In the genomic region with DNA sequence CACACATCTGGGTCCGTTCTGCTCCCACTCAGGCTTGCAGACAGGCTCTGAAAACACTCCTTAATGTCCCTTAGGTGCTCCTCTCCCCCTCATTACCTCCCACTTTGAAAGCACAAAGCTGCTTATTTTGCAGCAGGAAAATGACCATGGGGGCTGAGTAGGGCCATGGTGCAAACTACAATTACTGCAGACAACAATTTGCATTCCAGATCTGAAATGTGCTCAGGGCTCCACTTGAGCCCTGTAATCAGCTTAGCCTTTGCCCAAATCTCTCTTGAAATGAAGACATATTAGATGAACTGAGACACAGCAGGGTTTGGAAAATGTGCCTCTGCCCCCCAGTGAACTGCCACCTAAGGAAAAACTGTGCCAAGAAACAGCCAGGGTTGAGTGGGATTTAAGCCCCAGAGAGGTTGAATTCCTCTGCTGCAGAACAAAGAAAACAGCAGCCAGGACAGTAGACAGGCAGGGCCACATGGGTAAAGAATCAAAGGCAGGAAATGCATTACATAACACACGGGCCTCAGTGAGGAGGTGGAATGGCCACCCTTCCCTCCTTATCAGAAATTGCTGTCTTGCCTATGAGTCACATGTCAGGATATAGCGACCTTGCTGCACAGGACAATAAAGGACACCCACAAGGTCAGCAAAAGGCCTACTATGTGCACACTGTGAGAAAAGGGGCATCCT, we compare ENCODE assay signal across 1 cellular context.
TF ChIP-seq lines count a peak whose summit lies in the region.

No MANE protein-coding gene starts in this region.

TF ChIP-seq in HepG2, 621 proteins besides CTCF, POLR2A, EP300 and RAD21 (continued from another document and continues in another):
- TF ChIP-seq, protein P1, sequence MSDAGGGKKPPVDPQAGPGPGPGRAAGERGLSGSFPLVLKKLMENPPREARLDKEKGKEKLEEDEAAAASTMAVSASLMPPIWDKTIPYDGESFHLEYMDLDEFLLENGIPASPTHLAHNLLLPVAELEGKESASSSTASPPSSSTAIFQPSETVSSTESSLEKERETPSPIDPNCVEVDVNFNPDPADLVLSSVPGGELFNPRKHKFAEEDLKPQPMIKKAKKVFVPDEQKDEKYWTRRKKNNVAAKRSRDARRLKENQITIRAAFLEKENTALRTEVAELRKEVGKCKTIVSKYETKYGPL (CRISPR knock-in tag; IDR thresholded peaks at IDR 0.05) = peak; percentile 26; the same call in 1 of the 2 replicates
- TF ChIP-seq RFX1 (IDR thresholded peaks at IDR 0.05) (no peak), GATAD2A (CRISPR knock-in tag; IDR thresholded peaks at IDR 0.05) (0 out of 2 replicates have a peak, but pooled peaks have one; percentile 22), SOX6 (IDR thresholded peaks at IDR 0.05) (no peak), SOX6 (CRISPR knock-in tag; IDR thresholded peaks at IDR 0.05) (peak; percentile 67), SOX5 (CRISPR knock-in tag; IDR thresholded peaks at IDR 0.05; ENCODE audit: borderline replicate concordance) (peak; percentile 69; the same call in 1 of the 2 replicates), NFYC (CRISPR knock-in tag; IDR thresholded peaks at IDR 0.05) (no peak), ZMYM2 (CRISPR knock-in tag; IDR thresholded peaks at IDR 0.05) (peak; percentile 43; the same call in 1 of the 2 replicates), POLR2AphosphoS5 (IDR thresholded peaks at IDR 0.05; ENCODE audit: low read depth, low read length) (no peak), RARA (CRISPR knock-in tag; IDR thresholded peaks at IDR 0.05) (peak; percentile 40), RXRB (CRISPR knock-in tag; IDR thresholded peaks at IDR 0.05; ENCODE audit: borderline replicate concordance) (peak; percentile 36; the same call in 1 of the 2 replicates), RNF2 (conservative IDR thresholded peaks at IDR 0.05; ENCODE audit: low read depth) (no peak), ZNF644 (CRISPR knock-in tag; IDR thresholded peaks at IDR 0.05; ENCODE audit: low read depth) (peak; percentile 70), PAF1 (CRISPR knock-in tag; IDR thresholded peaks at IDR 0.05) (no peak), HDAC2 (CRISPR knock-in tag; IDR thresholded peaks at IDR 0.05) (0 out of 2 replicates have a peak, but pooled peaks have one; percentile 37), HNRNPUL1 (IDR thresholded peaks at IDR 0.05; ENCODE audit: low read depth, low read length) (no peak), ZMYM4 (CRISPR knock-in tag; IDR thresholded peaks at IDR 0.05) (peak; percentile 53; the same call in 1 of the 2 replicates), MTA1 (CRISPR knock-in tag; IDR thresholded peaks at IDR 0.05; ENCODE audit: borderline replicate concordance) (no peak), ZNF768 (CRISPR knock-in tag; IDR thresholded peaks at IDR 0.05) (peak; percentile 46; the same call in 1 of the 2 replicates), ZNF737 (CRISPR knock-in tag; IDR thresholded peaks at IDR 0.05; ENCODE audit: borderline replicate concordance) (no peak), SALL1 (CRISPR knock-in tag; IDR thresholded peaks at IDR 0.05) (0 out of 2 replicates have a peak, but pooled peaks have one; percentile 15), POGZ (CRISPR knock-in tag; IDR thresholded peaks at IDR 0.05) (peak; percentile 55; the same call in 1 of the 2 replicates), ZNF143 (CRISPR knock-in tag; IDR thresholded peaks at IDR 0.05) (peak; percentile 31; the same call in 1 of the 2 replicates), SRY (CRISPR knock-in tag; IDR thresholded peaks at IDR 0.05) (no peak), NR2F6 (IDR thresholded peaks at IDR 0.05) (no peak; the same call in 1 of the 2 replicates), NR2F6 (CRISPR knock-in tag; IDR thresholded peaks at IDR 0.05) (peak; percentile 44; the same call in 1 of the 2 replicates), TCF7 (IDR thresholded peaks at IDR 0.05; ENCODE audit: low read depth) (0 out of 2 replicates have a peak, but pooled peaks have one; percentile 19), ZFP1 (CRISPR knock-in tag; IDR thresholded peaks at IDR 0.05) (peak; percentile 93; the same call in 1 of the 2 replicates), TEAD3 (CRISPR knock-in tag; optimal IDR thresholded peaks at IDR 0.05; ENCODE audit: borderline replicate concordance) (peak; percentile 43)
- TF ChIP-seq, protein P2, sequence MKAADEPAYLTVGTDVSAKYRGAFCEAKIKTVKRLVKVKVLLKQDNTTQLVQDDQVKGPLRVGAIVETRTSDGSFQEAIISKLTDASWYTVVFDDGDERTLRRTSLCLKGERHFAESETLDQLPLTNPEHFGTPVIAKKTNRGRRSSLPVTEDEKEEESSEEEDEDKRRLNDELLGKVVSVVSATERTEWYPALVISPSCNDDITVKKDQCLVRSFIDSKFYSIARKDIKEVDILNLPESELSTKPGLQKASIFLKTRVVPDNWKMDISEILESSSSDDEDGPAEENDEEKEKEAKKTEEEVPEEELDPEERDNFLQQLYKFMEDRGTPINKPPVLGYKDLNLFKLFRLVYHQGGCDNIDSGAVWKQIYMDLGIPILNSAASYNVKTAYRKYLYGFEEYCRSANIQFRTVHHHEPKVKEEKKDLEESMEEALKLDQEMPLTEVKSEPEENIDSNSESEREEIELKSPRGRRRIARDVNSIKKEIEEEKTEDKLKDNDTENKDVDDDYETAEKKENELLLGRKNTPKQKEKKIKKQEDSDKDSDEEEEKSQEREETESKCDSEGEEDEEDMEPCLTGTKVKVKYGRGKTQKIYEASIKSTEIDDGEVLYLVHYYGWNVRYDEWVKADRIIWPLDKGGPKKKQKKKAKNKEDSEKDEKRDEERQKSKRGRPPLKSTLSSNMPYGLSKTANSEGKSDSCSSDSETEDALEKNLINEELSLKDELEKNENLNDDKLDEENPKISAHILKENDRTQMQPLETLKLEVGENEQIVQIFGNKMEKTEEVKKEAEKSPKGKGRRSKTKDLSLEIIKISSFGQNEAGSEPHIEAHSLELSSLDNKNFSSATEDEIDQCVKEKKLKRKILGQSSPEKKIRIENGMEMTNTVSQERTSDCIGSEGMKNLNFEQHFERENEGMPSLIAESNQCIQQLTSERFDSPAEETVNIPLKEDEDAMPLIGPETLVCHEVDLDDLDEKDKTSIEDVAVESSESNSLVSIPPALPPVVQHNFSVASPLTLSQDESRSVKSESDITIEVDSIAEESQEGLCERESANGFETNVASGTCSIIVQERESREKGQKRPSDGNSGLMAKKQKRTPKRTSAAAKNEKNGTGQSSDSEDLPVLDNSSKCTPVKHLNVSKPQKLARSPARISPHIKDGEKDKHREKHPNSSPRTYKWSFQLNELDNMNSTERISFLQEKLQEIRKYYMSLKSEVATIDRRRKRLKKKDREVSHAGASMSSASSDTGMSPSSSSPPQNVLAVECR (CRISPR knock-in tag; IDR thresholded peaks at IDR 0.05; ENCODE audit: borderline replicate concordance) = peak; percentile 24; the same call in 1 of the 2 replicates
- TF ChIP-seq, protein P3, sequence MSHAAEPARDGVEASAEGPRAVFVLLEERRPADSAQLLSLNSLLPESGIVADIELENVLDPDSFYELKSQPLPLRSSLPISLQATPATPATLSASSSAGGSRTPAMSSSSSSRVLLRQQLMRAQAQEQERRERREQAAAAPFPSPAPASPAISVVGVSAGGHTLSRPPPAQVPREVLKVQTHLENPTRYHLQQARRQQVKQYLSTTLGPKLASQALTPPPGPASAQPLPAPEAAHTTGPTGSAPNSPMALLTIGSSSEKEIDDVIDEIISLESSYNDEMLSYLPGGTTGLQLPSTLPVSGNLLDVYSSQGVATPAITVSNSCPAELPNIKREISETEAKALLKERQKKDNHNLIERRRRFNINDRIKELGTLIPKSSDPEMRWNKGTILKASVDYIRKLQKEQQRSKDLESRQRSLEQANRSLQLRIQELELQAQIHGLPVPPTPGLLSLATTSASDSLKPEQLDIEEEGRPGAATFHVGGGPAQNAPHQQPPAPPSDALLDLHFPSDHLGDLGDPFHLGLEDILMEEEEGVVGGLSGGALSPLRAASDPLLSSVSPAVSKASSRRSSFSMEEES (CRISPR knock-in tag; IDR thresholded peaks at IDR 0.05) = peak; percentile 67; the same call in 1 of the 2 replicates
- TF ChIP-seq, protein P4, sequence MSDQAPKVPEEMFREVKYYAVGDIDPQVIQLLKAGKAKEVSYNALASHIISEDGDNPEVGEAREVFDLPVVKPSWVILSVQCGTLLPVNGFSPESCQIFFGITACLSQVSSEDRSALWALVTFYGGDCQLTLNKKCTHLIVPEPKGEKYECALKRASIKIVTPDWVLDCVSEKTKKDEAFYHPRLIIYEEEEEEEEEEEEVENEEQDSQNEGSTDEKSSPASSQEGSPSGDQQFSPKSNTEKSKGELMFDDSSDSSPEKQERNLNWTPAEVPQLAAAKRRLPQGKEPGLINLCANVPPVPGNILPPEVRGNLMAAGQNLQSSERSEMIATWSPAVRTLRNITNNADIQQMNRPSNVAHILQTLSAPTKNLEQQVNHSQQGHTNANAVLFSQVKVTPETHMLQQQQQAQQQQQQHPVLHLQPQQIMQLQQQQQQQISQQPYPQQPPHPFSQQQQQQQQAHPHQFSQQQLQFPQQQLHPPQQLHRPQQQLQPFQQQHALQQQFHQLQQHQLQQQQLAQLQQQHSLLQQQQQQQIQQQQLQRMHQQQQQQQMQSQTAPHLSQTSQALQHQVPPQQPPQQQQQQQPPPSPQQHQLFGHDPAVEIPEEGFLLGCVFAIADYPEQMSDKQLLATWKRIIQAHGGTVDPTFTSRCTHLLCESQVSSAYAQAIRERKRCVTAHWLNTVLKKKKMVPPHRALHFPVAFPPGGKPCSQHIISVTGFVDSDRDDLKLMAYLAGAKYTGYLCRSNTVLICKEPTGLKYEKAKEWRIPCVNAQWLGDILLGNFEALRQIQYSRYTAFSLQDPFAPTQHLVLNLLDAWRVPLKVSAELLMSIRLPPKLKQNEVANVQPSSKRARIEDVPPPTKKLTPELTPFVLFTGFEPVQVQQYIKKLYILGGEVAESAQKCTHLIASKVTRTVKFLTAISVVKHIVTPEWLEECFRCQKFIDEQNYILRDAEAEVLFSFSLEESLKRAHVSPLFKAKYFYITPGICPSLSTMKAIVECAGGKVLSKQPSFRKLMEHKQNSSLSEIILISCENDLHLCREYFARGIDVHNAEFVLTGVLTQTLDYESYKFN (CRISPR knock-in tag; conservative IDR thresholded peaks at IDR 0.05) = no peak
- TF ChIP-seq, protein P5, sequence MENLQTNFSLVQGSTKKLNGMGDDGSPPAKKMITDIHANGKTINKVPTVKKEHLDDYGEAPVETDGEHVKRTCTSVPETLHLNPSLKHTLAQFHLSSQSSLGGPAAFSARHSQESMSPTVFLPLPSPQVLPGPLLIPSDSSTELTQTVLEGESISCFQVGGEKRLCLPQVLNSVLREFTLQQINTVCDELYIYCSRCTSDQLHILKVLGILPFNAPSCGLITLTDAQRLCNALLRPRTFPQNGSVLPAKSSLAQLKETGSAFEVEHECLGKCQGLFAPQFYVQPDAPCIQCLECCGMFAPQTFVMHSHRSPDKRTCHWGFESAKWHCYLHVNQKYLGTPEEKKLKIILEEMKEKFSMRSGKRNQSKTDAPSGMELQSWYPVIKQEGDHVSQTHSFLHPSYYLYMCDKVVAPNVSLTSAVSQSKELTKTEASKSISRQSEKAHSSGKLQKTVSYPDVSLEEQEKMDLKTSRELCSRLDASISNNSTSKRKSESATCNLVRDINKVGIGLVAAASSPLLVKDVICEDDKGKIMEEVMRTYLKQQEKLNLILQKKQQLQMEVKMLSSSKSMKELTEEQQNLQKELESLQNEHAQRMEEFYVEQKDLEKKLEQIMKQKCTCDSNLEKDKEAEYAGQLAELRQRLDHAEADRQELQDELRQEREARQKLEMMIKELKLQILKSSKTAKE (CRISPR knock-in tag; IDR thresholded peaks at IDR 0.05; ENCODE audit: borderline replicate concordance) = no peak
- TF ChIP-seq, protein P6, sequence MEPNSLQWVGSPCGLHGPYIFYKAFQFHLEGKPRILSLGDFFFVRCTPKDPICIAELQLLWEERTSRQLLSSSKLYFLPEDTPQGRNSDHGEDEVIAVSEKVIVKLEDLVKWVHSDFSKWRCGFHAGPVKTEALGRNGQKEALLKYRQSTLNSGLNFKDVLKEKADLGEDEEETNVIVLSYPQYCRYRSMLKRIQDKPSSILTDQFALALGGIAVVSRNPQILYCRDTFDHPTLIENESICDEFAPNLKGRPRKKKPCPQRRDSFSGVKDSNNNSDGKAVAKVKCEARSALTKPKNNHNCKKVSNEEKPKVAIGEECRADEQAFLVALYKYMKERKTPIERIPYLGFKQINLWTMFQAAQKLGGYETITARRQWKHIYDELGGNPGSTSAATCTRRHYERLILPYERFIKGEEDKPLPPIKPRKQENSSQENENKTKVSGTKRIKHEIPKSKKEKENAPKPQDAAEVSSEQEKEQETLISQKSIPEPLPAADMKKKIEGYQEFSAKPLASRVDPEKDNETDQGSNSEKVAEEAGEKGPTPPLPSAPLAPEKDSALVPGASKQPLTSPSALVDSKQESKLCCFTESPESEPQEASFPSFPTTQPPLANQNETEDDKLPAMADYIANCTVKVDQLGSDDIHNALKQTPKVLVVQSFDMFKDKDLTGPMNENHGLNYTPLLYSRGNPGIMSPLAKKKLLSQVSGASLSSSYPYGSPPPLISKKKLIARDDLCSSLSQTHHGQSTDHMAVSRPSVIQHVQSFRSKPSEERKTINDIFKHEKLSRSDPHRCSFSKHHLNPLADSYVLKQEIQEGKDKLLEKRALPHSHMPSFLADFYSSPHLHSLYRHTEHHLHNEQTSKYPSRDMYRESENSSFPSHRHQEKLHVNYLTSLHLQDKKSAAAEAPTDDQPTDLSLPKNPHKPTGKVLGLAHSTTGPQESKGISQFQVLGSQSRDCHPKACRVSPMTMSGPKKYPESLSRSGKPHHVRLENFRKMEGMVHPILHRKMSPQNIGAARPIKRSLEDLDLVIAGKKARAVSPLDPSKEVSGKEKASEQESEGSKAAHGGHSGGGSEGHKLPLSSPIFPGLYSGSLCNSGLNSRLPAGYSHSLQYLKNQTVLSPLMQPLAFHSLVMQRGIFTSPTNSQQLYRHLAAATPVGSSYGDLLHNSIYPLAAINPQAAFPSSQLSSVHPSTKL (CRISPR knock-in tag; IDR thresholded peaks at IDR 0.05) = peak; percentile 67
- TF ChIP-seq, protein P7, sequence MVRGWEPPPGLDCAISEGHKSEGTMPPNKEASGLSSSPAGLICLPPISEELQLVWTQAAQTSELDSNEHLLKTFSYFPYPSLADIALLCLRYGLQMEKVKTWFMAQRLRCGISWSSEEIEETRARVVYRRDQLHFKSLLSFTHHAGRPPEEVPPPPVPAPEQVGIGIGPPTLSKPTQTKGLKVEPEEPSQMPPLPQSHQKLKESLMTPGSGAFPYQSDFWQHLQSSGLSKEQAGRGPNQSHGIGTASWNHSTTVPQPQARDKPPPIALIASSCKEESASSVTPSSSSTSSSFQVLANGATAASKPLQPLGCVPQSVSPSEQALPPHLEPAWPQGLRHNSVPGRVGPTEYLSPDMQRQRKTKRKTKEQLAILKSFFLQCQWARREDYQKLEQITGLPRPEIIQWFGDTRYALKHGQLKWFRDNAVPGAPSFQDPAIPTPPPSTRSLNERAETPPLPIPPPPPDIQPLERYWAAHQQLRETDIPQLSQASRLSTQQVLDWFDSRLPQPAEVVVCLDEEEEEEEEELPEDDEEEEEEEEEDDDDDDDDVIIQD (CRISPR knock-in tag; IDR thresholded peaks at IDR 0.05; ENCODE audit: low read depth) = peak; percentile 66; the same call in 1 of the 2 replicates
- TF ChIP-seq, protein P8, sequence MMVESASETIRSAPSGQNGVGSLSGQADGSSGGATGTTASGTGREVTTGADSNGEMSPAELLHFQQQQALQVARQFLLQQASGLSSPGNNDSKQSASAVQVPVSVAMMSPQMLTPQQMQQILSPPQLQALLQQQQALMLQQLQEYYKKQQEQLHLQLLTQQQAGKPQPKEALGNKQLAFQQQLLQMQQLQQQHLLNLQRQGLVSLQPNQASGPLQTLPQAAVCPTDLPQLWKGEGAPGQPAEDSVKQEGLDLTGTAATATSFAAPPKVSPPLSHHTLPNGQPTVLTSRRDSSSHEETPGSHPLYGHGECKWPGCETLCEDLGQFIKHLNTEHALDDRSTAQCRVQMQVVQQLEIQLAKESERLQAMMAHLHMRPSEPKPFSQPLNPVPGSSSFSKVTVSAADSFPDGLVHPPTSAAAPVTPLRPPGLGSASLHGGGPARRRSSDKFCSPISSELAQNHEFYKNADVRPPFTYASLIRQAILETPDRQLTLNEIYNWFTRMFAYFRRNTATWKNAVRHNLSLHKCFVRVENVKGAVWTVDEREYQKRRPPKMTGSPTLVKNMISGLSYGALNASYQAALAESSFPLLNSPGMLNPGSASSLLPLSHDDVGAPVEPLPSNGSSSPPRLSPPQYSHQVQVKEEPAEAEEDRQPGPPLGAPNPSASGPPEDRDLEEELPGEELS (CRISPR knock-in tag; IDR thresholded peaks at IDR 0.05) = 0 out of 2 replicates have a peak, but pooled peaks have one; percentile 18
